ENCODE assay signal across 19 cellular contexts in genomic region chr10:94036664-94037033, GRCh38. TPM values are rescaled to one million over a fixed set of nuclear protein-coding genes. Genes with fewer than 3 reads are reported as not detected.
"Had no signal": no experiment of that assay in that cellular context is flagged by ENCODE, and none has a peak within 500 bp of the region (broad histone marks: within the 10 kb centered on the region; RNA-seq: fewer than 3 reads in every experiment).

No MANE protein-coding gene starts in this region.

- H3K36me3 ChIP-seq: brain microvascular endothelial cell, gastrocnemius medialis had no signal

- H3K27ac ChIP-seq: gastrocnemius medialis, heart left ventricle had no signal

- H3K9me3 ChIP-seq: gastrocnemius medialis, heart left ventricle had no signal

- DNase-seq: activated CD4-positive, alpha-beta T cell treated with anti-CD3 and anti-CD28 coated beads, Interleukin-2, amount 10 ng/mL, durations not matched to agents 7 days and 5 days; activated CD8-positive, alpha-beta T cell treated with anti-CD3 and anti-CD28 coated beads, Interleukin-2, amount 10 ng/mL, durations not matched to agents 7 days and 5 days; activated naive CD4-positive, alpha-beta T cell treated with Interleukin-2 at 50 U/mL for 16 hours; activated naive CD8-positive, alpha-beta T cell treated with anti-CD3 and anti-CD28 coated beads, Interleukin-2, amount 10 ng/mL, durations not matched to agents 7 days and 5 days; activated T-cell treated with anti-CD3 and anti-CD28 coated beads, Interleukin-2, amount 50 U/mL, for 24 hours; brain microvascular endothelial cell; cortex of kidney; erythroblast; gastrocnemius medialis; heart left ventricle; immature natural killer cell; left cardiac atrium; nucleus accumbens; posterior cingulate gyrus; retina; stimulated activated naive B cell treated with anti-CD40 and anti-IgM and Interleukin-4, amounts not matched to agents 10 μg/mL and 1 μg/mL and 100 μg/mL, for 72 hours; T-helper 1 cell; T-helper 9 cell had no signal

- H3K4me3 ChIP-seq: gastrocnemius medialis, heart left ventricle, lung had no signal

- H3K27me3 ChIP-seq: brain microvascular endothelial cell, gastrocnemius medialis, heart left ventricle had no signal

RNA-seq across cellular contexts. Expression of gene PLCE1, which starts 42.9 kb away (rescaled TPM):
- total RNA-seq: activated CD8-positive, alpha-beta T cell treated with anti-CD3 and anti-CD28 coated beads, Interleukin-2, amount 10 ng/mL, durations not matched to agents 7 days and 5 days; activated naive CD8-positive, alpha-beta T cell treated with anti-CD3 and anti-CD28 coated beads, Interleukin-2, amount 10 ng/mL, durations not matched to agents 7 days and 5 days had no signal
